ENCODE assay signal across 30 cellular contexts in the genomic region with DNA sequence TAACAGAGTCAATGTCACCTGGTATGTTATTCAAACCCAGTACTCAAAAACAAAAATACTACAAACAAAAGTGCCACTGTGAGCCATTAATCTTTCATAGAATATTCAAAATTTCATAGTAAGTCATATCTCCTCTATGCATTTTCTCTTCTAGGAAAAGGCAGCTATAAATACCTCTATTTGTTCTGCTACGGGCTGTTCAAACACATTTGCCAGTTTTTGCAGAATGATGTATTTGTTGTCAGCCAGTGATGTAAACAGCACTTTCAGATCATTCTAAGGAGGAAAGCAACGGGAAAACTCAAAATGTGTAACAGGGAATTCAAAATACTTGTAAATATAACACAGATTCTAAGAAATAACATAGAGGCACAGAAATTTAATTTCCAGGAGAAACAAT.
DNase-seq lines count a peak whose midpoint lies in the region; ATAC-seq, FAIRE-seq and TF ChIP-seq lines count a peak whose summit lies in the region.
"Had no signal": no experiment of that assay in that cellular context is flagged by ENCODE, and none has a peak within 500 bp of the region (broad histone marks: within the 10 kb centered on the region; RNA-seq: fewer than 3 reads in every experiment).

No MANE protein-coding gene starts in this region.

- H3K4me3 ChIP-seq in left ventricle myocardium inferior (no peak overlapping the region), pancreas (no peak overlapping the region), vagina (no peak overlapping the region)
- H3K4me3 ChIP-seq: lower lobe of right lung, suprapubic skin had no signal

- FAIRE-seq in pancreas (lab: Jason Lieb, UNC): no peak
- FAIRE-seq: GM18507, H1, kidney had no signal

- H3K36me3 ChIP-seq in left ventricle myocardium inferior (peaks cover 62% of the 10 kb centered on the region), pancreas (peaks cover 0 to 12% (median 0%) of the 10 kb centered on the region in 3 donors), vagina (no peaks in the 10 kb centered on the region)

- 14 to 20% methylated on average over 2 of the region's 2 CpGs for WGBS in pancreas, 2 donors

- ATAC-seq in pancreas: peak in 3 of 4 donors; percentile 29 to 59 (median 53)
- ATAC-seq in HG02981 (IDR thresholded peaks at IDR 0.05; ENCODE audit: unreplicated experiment): no peak
- ATAC-seq: lower lobe of right lung; naive thymus-derived CD4-positive, alpha-beta T cell; PC-3; SK-N-SH treated with all-trans-retinoic acid at 6 μM for 48 hours had no signal

- intact Hi-C loops in left ventricle myocardium inferior (cut with micrococcal nuclease) (no loop called here), cardiac septum (cut with DNase I) (no loop called here), pancreas (cut with DNase I) (no loop called here), vagina (cut with DNase I) (no loop called here)

- H3K4me1 ChIP-seq in left ventricle myocardium inferior: peaks cover 55% of the 10 kb centered on the region
- H3K4me1 ChIP-seq in pancreas: peaks cover 0 to 9% (median 7%) of the 10 kb centered on the region in 3 donors
- H3K4me1 ChIP-seq in vagina: peaks cover 38% of the 10 kb centered on the region

- TF ChIP-seq CTCF in left ventricle myocardium inferior (IDR thresholded peaks at IDR 0.05; ENCODE audit: borderline replicate concordance): no peak
- no peak for TF ChIP-seq CTCF in pancreas (IDR thresholded peaks at IDR 0.05)
- no peak for TF ChIP-seq CTCF in vagina (IDR thresholded peaks at IDR 0.05)

- no peak for TF ChIP-seq POLR2A in vagina (IDR thresholded peaks at IDR 0.05)

- H3K27me3 ChIP-seq in left ventricle myocardium inferior (ENCODE audit: low read depth) (no peaks in the 10 kb centered on the region), pancreas (no peaks in the 10 kb centered on the region), vagina (no peaks in the 10 kb centered on the region)
- H3K27me3 ChIP-seq: suprapubic skin had no signal

- H3K27ac ChIP-seq in left ventricle myocardium inferior (replicated peaks) (peak overlapping the region; percentile 61), cingulate gyrus (ENCODE audit: low read depth, low read length) (peak overlapping the region; percentile 66), pancreas (no peak overlapping the region), vagina (peak overlapping the region; percentile 55)
- H3K27ac ChIP-seq: lower lobe of right lung, suprapubic skin had no signal

- H3K9me3 ChIP-seq in left ventricle myocardium inferior (replicated peaks): no peaks in the 10 kb centered on the region
- H3K9me3 ChIP-seq in pancreas: no peaks in the 10 kb centered on the region
- no peaks in the 10 kb centered on the region for H3K9me3 ChIP-seq in vagina
- H3K9me3 ChIP-seq: lower lobe of right lung, suprapubic skin had no signal

- DNase-seq in left ventricle myocardium inferior: no peak
- no peak for DNase-seq in cardiac septum (ENCODE audit: low spot score)
- no peak for DNase-seq in pancreas
- DNase-seq in vagina (ENCODE audit: extremely low spot score in 2 of 2): no peak
- DNase-seq in NOMO-1 treated with DMSO at 0.1 percent for 48 hours (lab: John Stamatoyannopoulos, UW; ENCODE audit: unreplicated experiment): no peak
- DNase-seq in mesenteric fat pad (ENCODE audit: low spot score): no peak
- DNase-seq: activated CD4-positive, alpha-beta T cell treated with anti-CD3 and anti-CD28 coated beads, Interleukin-2, amount 50 U/mL, for 48 hours; activated CD4-positive, CD25-positive, alpha-beta regulatory T cell treated with anti-CD3 and anti-CD28 coated beads, Interleukin-2, amount 50 U/mL, for 72 hours; activated naive CD4-positive, alpha-beta T cell; activated T-cell treated with anti-CD3 and anti-CD28 coated beads, Interleukin-2, amount 50 U/mL, for 48 hours; CD4-positive, alpha-beta T cell; cerebellar nuclear complex; EL; HFFc6; kidney; lower lobe of right lung; naive thymus-derived CD4-positive, alpha-beta T cell; NCI-H1092 treated with DMSO at 0.1 percent for 48 hours; NCI-H187; nucleus accumbens; PC-3; stimulated activated CD4-positive, alpha-beta T cell treated with anti-CD3 and anti-CD28 coated beads, Interleukin-15, amount 100 ng/mL, for 24 hours; stimulated activated CD4-positive, alpha-beta T cell treated with anti-CD3 and anti-CD28 coated beads, Interleukin-4, amount 100 ng/mL, for 4 hours; T-helper 2 cell had no signal

Comparison
In these comparisons a context has a peak if more than half of its experiments do, and no peak if none do; other contexts are left out.
1. H3K27ac ChIP-seq: peak in left ventricle myocardium inferior (single experiment), cingulate gyrus (single experiment) and vagina (single experiment); none in pancreas (0 of 4).